Comparison of ENCODE assay signal across 8 cellular contexts in genomic region chrX:47650164-47651042, GRCh38. TPM values are rescaled to one million over a fixed set of nuclear protein-coding genes. Genes with fewer than 3 reads are reported as not detected.
A peak's percentile ranks its signal among the peaks of the same experiment; 100 is the strongest.
DNase-seq lines count a peak whose midpoint lies in the region; ATAC-seq and TF ChIP-seq lines count a peak whose summit lies in the region.

A gene with protein sequence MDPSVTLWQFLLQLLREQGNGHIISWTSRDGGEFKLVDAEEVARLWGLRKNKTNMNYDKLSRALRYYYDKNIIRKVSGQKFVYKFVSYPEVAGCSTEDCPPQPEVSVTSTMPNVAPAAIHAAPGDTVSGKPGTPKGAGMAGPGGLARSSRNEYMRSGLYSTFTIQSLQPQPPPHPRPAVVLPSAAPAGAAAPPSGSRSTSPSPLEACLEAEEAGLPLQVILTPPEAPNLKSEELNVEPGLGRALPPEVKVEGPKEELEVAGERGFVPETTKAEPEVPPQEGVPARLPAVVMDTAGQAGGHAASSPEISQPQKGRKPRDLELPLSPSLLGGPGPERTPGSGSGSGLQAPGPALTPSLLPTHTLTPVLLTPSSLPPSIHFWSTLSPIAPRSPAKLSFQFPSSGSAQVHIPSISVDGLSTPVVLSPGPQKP (minus strand): TSS chrX:47650563. CDS start chrX:47641441, 9,122 bp downstream.

- peak within 1 kb of the TSS; percentile 73 for H3K9ac ChIP-seq in SU-DHL-6 (ENCODE audit: low read length)

- H3K9me3 Mint-ChIP-seq in activated naive CD8-positive, alpha-beta T cell treated with anti-CD3 and anti-CD28 coated beads, Interleukin-2, amount 10 ng/mL, durations not matched to agents 7 days and 5 days: no peaks in the 10 kb centered on the region
- peaks cover 2% of the 10 kb centered on the region for H3K9me3 Mint-ChIP-seq in glutamatergic neuron (ENCODE audit: unreplicated experiment)
- H3K9me3 Mint-ChIP-seq in osteocyte (ENCODE audit: unreplicated experiment): peaks cover 5% of the 10 kb centered on the region

- H4K20me1 ChIP-seq in SU-DHL-6 (ENCODE audit: low read depth, low read length): no peaks in the 10 kb centered on the region

- under 1% methylated on average over 64 of the region's 65 CpGs for WGBS in thymus

- H3K27me3 Mint-ChIP-seq in activated naive CD8-positive, alpha-beta T cell treated with anti-CD3 and anti-CD28 coated beads, Interleukin-2, amount 10 ng/mL, durations not matched to agents 7 days and 5 days: no peaks in the 10 kb centered on the region
- H3K27me3 Mint-ChIP-seq in glutamatergic neuron (ENCODE audit: unreplicated experiment): peaks cover 1% of the 10 kb centered on the region
- no peaks in the 10 kb centered on the region for H3K27me3 Mint-ChIP-seq in osteocyte (ENCODE audit: unreplicated experiment)

- H3K36me3 Mint-ChIP-seq in activated naive CD8-positive, alpha-beta T cell treated with anti-CD3 and anti-CD28 coated beads, Interleukin-2, amount 10 ng/mL, durations not matched to agents 7 days and 5 days: peaks cover 33% of the 10 kb centered on the region
- H3K36me3 Mint-ChIP-seq in glutamatergic neuron (ENCODE audit: unreplicated experiment) (no peaks in the 10 kb centered on the region), osteocyte (ENCODE audit: unreplicated experiment) (peaks cover 5% of the 10 kb centered on the region)

- peak within 1 kb of the TSS; percentile 93 for H3K27ac Mint-ChIP-seq in activated naive CD8-positive, alpha-beta T cell treated with anti-CD3 and anti-CD28 coated beads, Interleukin-2, amount 10 ng/mL, durations not matched to agents 7 days and 5 days
- H3K27ac Mint-ChIP-seq in glutamatergic neuron (ENCODE audit: unreplicated experiment): peak within 1 kb of the TSS; percentile 33
- peak within 1 kb of the TSS; percentile 97 for H3K27ac Mint-ChIP-seq in osteocyte (ENCODE audit: unreplicated experiment)

- no peak within 1 kb of the TSS for H2AFZ ChIP-seq in SU-DHL-6 (ENCODE audit: low read depth, low read length, severe bottlenecking)

- POLR2A ChIA-PET in GM10248 (lab: Yijun Ruan, JAX): interaction anchor here (0.5 to 1.1 kb wide), 5 partner anchors 20 to 505 kb away, joined by 3 to 6 read pairs (median 4); partner anchors contain the start of genes NDUFB11 and RBM10
- POLR2A ChIA-PET in activated naive CD8-positive, alpha-beta T cell treated with anti-CD3 and anti-CD28 coated beads, Interleukin-2, amount 10 ng/mL, durations not matched to agents 7 days and 5 days (lab: Charles Lee): interaction anchor here (1.2 kb wide), 1 partner anchor 94 kb away, joined by 7 read pairs; no protein-coding TSS in a partner anchor

- H3K9me3 ChIP-seq in SU-DHL-6 (ENCODE audit: insufficient read depth, low read length) (no peaks in the 10 kb centered on the region), thymus (ENCODE audit: control insufficient read depth) (no peaks in the 10 kb centered on the region)

- H3K4me1 ChIP-seq in thymus (ENCODE audit: control insufficient read depth, insufficient read depth, low read length): peaks cover 9% of the 10 kb centered on the region

- H3K9me2 ChIP-seq in SU-DHL-6 (replicated peaks; ENCODE audit: insufficient read depth, low read length): no peaks in the 10 kb centered on the region

- TF ChIP-seq CTCF in GM10248 (IDR thresholded peaks at IDR 0.05; ENCODE audit: control extremely low read depth, extremely low read depth, low read depth, missing control alignments) (no peak), SU-DHL-6 (IDR thresholded peaks at IDR 0.05; ENCODE audit: insufficient read depth, low read length, poor library complexity, severe bottlenecking) (no peak), glutamatergic neuron (IDR thresholded peaks at IDR 0.05; ENCODE audit: partially characterized antibody, unreplicated experiment) (no peak), osteocyte (IDR thresholded peaks at IDR 0.05) (no peak)

- peaks cover 32% of the 10 kb centered on the region for H3K4me1 Mint-ChIP-seq in activated naive CD8-positive, alpha-beta T cell treated with anti-CD3 and anti-CD28 coated beads, Interleukin-2, amount 10 ng/mL, durations not matched to agents 7 days and 5 days
- H3K4me1 Mint-ChIP-seq in glutamatergic neuron (ENCODE audit: low read depth, unreplicated experiment) (peaks cover 7% of the 10 kb centered on the region), osteocyte (ENCODE audit: unreplicated experiment) (peaks cover 18% of the 10 kb centered on the region)

- H3K27ac ChIP-seq in SU-DHL-6 (ENCODE audit: low read depth, low read length) (peak within 1 kb of the TSS; percentile 50), thymus (ENCODE audit: low read depth) (peak within 1 kb of the TSS; percentile 91)

- peaks cover 18% of the 10 kb centered on the region; the same call in 1 of the 2 replicates for H3K79me2 ChIP-seq in SU-DHL-6 (ENCODE audit: insufficient read depth, low read length)

- ATAC-seq in HG02623 (IDR thresholded peaks at IDR 0.05; ENCODE audit: unreplicated experiment): peak; percentile 90
- peak; percentile 96 for ATAC-seq in activated naive CD8-positive, alpha-beta T cell treated with anti-CD3 and anti-CD28 coated beads, Interleukin-2, amount 10 ng/mL, durations not matched to agents 7 days and 5 days (ENCODE audit: low read depth)

- peak within 1 kb of the TSS; percentile 72 for H3K4me2 ChIP-seq in SU-DHL-6 (ENCODE audit: low read depth, low read length, poor library complexity, severe bottlenecking)

- H3K36me3 ChIP-seq in SU-DHL-6 (ENCODE audit: low read length): no peaks in the 10 kb centered on the region
- H3K36me3 ChIP-seq in thymus (ENCODE audit: control insufficient read depth, insufficient read depth): no peaks in the 10 kb centered on the region

- H3K4me3 Mint-ChIP-seq in activated naive CD8-positive, alpha-beta T cell treated with anti-CD3 and anti-CD28 coated beads, Interleukin-2, amount 10 ng/mL, durations not matched to agents 7 days and 5 days: peak within 1 kb of the TSS; percentile 93
- peak within 1 kb of the TSS; percentile 91 for H3K4me3 Mint-ChIP-seq in glutamatergic neuron (ENCODE audit: unreplicated experiment)
- peak within 1 kb of the TSS; percentile 81 for H3K4me3 Mint-ChIP-seq in osteocyte (ENCODE audit: unreplicated experiment)

- CTCF ChIA-PET in GM10248 (lab: Yijun Ruan, JAX): no interaction called here

- H3F3A ChIP-seq in SU-DHL-6 (ENCODE audit: insufficient read depth): peaks cover 6% of the 10 kb centered on the region; the same call in 1 of the 2 replicates

- DNase-seq in GM10248 (ENCODE audit: extremely low spot score) (peak; percentile 87), NCI-H1105 (lab: John Stamatoyannopoulos, UW) (peak; percentile 95), glutamatergic neuron (peak; percentile 88), osteocyte (ENCODE audit: extremely low spot score, unreplicated experiment) (peak; percentile 98)
- DNase-seq in activated naive CD8-positive, alpha-beta T cell treated with anti-CD3 and anti-CD28 coated beads, Interleukin-2, amount 10 ng/mL, durations not matched to agents 7 days and 5 days: peak; percentile 83

- H3K4me3 ChIP-seq in SU-DHL-6 (ENCODE audit: insufficient read depth, low read length, poor library complexity, severe bottlenecking) (peak within 1 kb of the TSS; percentile 74), thymus (ENCODE audit: low read length) (peak within 1 kb of the TSS; percentile 63)

- H3K27me3 ChIP-seq in SU-DHL-6 (ENCODE audit: low read length): no peaks in the 10 kb centered on the region
- no peaks in the 10 kb centered on the region for H3K27me3 ChIP-seq in thymus (ENCODE audit: control insufficient read depth, insufficient read depth)

RNA-seq across cellular contexts. Expression of the gene that starts here (rescaled TPM):
- 10 to 100 TPM; 53.5 to 54.5 TPM for total RNA-seq in activated naive CD8-positive, alpha-beta T cell treated with anti-CD3 and anti-CD28 coated beads, Interleukin-2, amount 10 ng/mL, durations not matched to agents 7 days and 5 days
- total RNA-seq in glutamatergic neuron (ENCODE audit: unreplicated experiment): 11.9 TPM
- total RNA-seq in osteocyte: 40.9 and 41.5 TPM in 2 replicates
- polyA plus RNA-seq in thymus: 21.7 TPM

Comparison
In these comparisons a context has a peak if more than half of its experiments do, and no peak if none do; other contexts are left out.
1. Peak in every context shown above with its lines: DNase-seq, ATAC-seq, H3K4me3 ChIP-seq and H3K27ac ChIP-seq.
2. H3K27ac Mint-ChIP-seq: peak in every context shown above with its lines; median percentile 97 in osteocyte; 93 in activated naive CD8-positive, alpha-beta T cell treated with anti-CD3 and anti-CD28 coated beads, Interleukin-2, amount 10 ng/mL, durations not matched to agents 7 days and 5 days; 33 in glutamatergic neuron.